18 cellular contexts compared by ENCODE assay signal in genomic region chr13:110812869-110813645, GRCh38.
A peak's percentile ranks its signal among the peaks of the same experiment; 100 is the strongest.
DNase-seq lines count a peak whose midpoint lies in the region; ATAC-seq and TF ChIP-seq lines count a peak whose summit lies in the region.
"Had no signal": no experiment of that assay in that cellular context is flagged by ENCODE, and none has a peak within 500 bp of the region (broad histone marks: within the 10 kb centered on the region; RNA-seq: fewer than 3 reads in every experiment).

No MANE protein-coding gene starts in this region.

- peak overlapping the region; percentile 50 for H3K4me3 Mint-ChIP-seq in activated CD4-positive, alpha-beta T cell treated with anti-CD3 and anti-CD28 coated beads for 36 hours
- no peak overlapping the region for H3K4me3 Mint-ChIP-seq in activated CD4-positive, alpha-beta T cell treated with anti-CD3 and anti-CD28 coated beads, Interleukin-2, amount 10 ng/mL, durations not matched to agents 7 days and 5 days
- H3K4me3 Mint-ChIP-seq: dendritic cell treated with granulocyte-macrophage colony-stimulating factor and Interleukin-4, amounts not matched to agents 40 ng/mL and 50 ng/mL, for 4 days had no signal

- no peaks in the 10 kb centered on the region for H4K20me1 ChIP-seq in smooth muscle cell (ENCODE audit: low read depth)

- H3K4me1 Mint-ChIP-seq in activated CD4-positive, alpha-beta T cell treated with anti-CD3 and anti-CD28 coated beads for 36 hours: peaks cover 14% of the 10 kb centered on the region
- peaks cover 1% of the 10 kb centered on the region for H3K4me1 Mint-ChIP-seq in activated CD4-positive, alpha-beta T cell treated with anti-CD3 and anti-CD28 coated beads, Interleukin-2, amount 10 ng/mL, durations not matched to agents 7 days and 5 days

- CTCF ChIA-PET in activated CD4-positive, alpha-beta T cell treated with anti-CD3 and anti-CD28 coated beads for 36 hours (lab: Charles Lee): no interaction called here
- CTCF ChIA-PET in activated CD4-positive, alpha-beta T cell treated with anti-CD3 and anti-CD28 coated beads, Interleukin-2, amount 10 ng/mL, durations not matched to agents 7 days and 5 days (lab: Charles Lee): interaction anchor here (1.5 kb wide), 1 partner anchor 292 kb away, joined by 3 read pairs; no protein-coding TSS in a partner anchor

- H3K4me3 ChIP-seq in ascending aorta (peak overlapping the region; percentile 46 to 49), smooth muscle cell (no peak overlapping the region)

- no peaks in the 10 kb centered on the region for H3F3A ChIP-seq in smooth muscle cell (ENCODE audit: low read depth)

- ATAC-seq in activated CD4-positive, alpha-beta T cell treated with anti-CD3 and anti-CD28 coated beads for 36 hours: no peak
- ATAC-seq in left lobe of liver (no peak), GM21619 (IDR thresholded peaks at IDR 0.05; ENCODE audit: unreplicated experiment) (no peak), GM19035 (IDR thresholded peaks at IDR 0.05; ENCODE audit: unreplicated experiment) (no peak), HG02884 (IDR thresholded peaks at IDR 0.05; ENCODE audit: unreplicated experiment) (no peak)

- H3K4me1 ChIP-seq in ascending aorta (peaks cover 0 to 6% of the 10 kb centered on the region in 2 donors), smooth muscle cell (ENCODE audit: low read depth) (no peaks in the 10 kb centered on the region)

- H3K27ac ChIP-seq in ascending aorta (no peak overlapping the region), smooth muscle cell (ENCODE audit: low read depth) (no peak overlapping the region)
- H3K27ac ChIP-seq: 22Rv1 had no signal

- no peaks in the 10 kb centered on the region for H3K27me3 ChIP-seq in ascending aorta
- no peaks in the 10 kb centered on the region for H3K27me3 ChIP-seq in smooth muscle cell (ENCODE audit: low read depth)

- no peak overlapping the region for H3K9ac ChIP-seq in smooth muscle cell (ENCODE audit: low read depth)

- intact Hi-C loops in activated CD4-positive, alpha-beta T cell treated with anti-CD3 and anti-CD28 coated beads for 36 hours (cut with DNase I, micrococcal nuclease): no loop called here
- intact Hi-C loops in ascending aorta (cut with DNase I): no loop called here

- no peaks in the 10 kb centered on the region for H3K36me3 ChIP-seq in ascending aorta
- no peaks in the 10 kb centered on the region for H3K36me3 ChIP-seq in smooth muscle cell (ENCODE audit: low read depth)

- WGBS in smooth muscle cell (ENCODE audit: low lambda C conversion rate): 84% methylated on average over 13 of the region's 84 CpGs

- no peak overlapping the region for H3K27ac Mint-ChIP-seq in activated CD4-positive, alpha-beta T cell treated with anti-CD3 and anti-CD28 coated beads for 36 hours
- H3K27ac Mint-ChIP-seq in activated CD4-positive, alpha-beta T cell treated with anti-CD3 and anti-CD28 coated beads, Interleukin-2, amount 10 ng/mL, durations not matched to agents 7 days and 5 days: no peak overlapping the region
- H3K27ac Mint-ChIP-seq: CD4-positive, alpha-beta T cell; dendritic cell treated with granulocyte-macrophage colony-stimulating factor and Interleukin-4, amounts not matched to agents 40 ng/mL and 50 ng/mL, for 4 days; immature natural killer cell had no signal

- H3K27me3 Mint-ChIP-seq in activated CD4-positive, alpha-beta T cell treated with anti-CD3 and anti-CD28 coated beads for 36 hours: peaks cover 37% of the 10 kb centered on the region
- peaks cover 34% of the 10 kb centered on the region for H3K27me3 Mint-ChIP-seq in activated CD4-positive, alpha-beta T cell treated with anti-CD3 and anti-CD28 coated beads, Interleukin-2, amount 10 ng/mL, durations not matched to agents 7 days and 5 days

- H3K4me2 ChIP-seq in smooth muscle cell: peak overlapping the region; percentile 51

- POLR2A ChIA-PET in activated CD4-positive, alpha-beta T cell treated with anti-CD3 and anti-CD28 coated beads for 36 hours (lab: Charles Lee): no interaction called here
- POLR2A ChIA-PET in activated CD4-positive, alpha-beta T cell treated with anti-CD3 and anti-CD28 coated beads, Interleukin-2, amount 10 ng/mL, durations not matched to agents 7 days and 5 days (lab: Charles Lee): no interaction called here

- no peaks in the 10 kb centered on the region for H3K9me3 Mint-ChIP-seq in activated CD4-positive, alpha-beta T cell treated with anti-CD3 and anti-CD28 coated beads for 36 hours (ENCODE audit: low read depth)
- no peaks in the 10 kb centered on the region for H3K9me3 Mint-ChIP-seq in activated CD4-positive, alpha-beta T cell treated with anti-CD3 and anti-CD28 coated beads, Interleukin-2, amount 10 ng/mL, durations not matched to agents 7 days and 5 days
- H3K9me3 Mint-ChIP-seq: activated T-cell treated with anti-CD3 and anti-CD28 coated beads, Interleukin-2, amount 50 U/mL, for 4 hours; CD4-positive, alpha-beta T cell; dendritic cell treated with granulocyte-macrophage colony-stimulating factor and Interleukin-4, amounts not matched to agents 40 ng/mL and 50 ng/mL, for 4 days had no signal

- no peaks in the 10 kb centered on the region for H3K9me3 ChIP-seq in ascending aorta
- H3K9me3 ChIP-seq in smooth muscle cell (replicated peaks; ENCODE audit: low read depth): no peaks in the 10 kb centered on the region

- no peak overlapping the region for H2AFZ ChIP-seq in smooth muscle cell (ENCODE audit: low read depth)

- no peaks in the 10 kb centered on the region for H3K36me3 Mint-ChIP-seq in activated CD4-positive, alpha-beta T cell treated with anti-CD3 and anti-CD28 coated beads for 36 hours (ENCODE audit: low read depth)
- no peaks in the 10 kb centered on the region for H3K36me3 Mint-ChIP-seq in activated CD4-positive, alpha-beta T cell treated with anti-CD3 and anti-CD28 coated beads, Interleukin-2, amount 10 ng/mL, durations not matched to agents 7 days and 5 days (ENCODE audit: low read depth)
- H3K36me3 Mint-ChIP-seq: immature natural killer cell had no signal

- no peak for DNase-seq in activated CD4-positive, alpha-beta T cell treated with anti-CD3 and anti-CD28 coated beads for 36 hours
- no peak for DNase-seq in activated CD4-positive, alpha-beta T cell treated with anti-CD3 and anti-CD28 coated beads, Interleukin-2, amount 10 ng/mL, durations not matched to agents 7 days and 5 days
- DNase-seq in ascending aorta (ENCODE audit: low spot score in 2 of 2): no peak
- DNase-seq in left lobe of liver (ENCODE audit: low spot score): peak; percentile 30
- DNase-seq in smooth muscle cell (lab: John Stamatoyannopoulos, UW; ENCODE audit: unreplicated experiment): no peak
- DNase-seq: activated CD4-positive, CD25-positive, alpha-beta regulatory T cell; activated T-cell treated with anti-CD3 and anti-CD28 coated beads, Interleukin-2, amount 50 U/mL, for 4 hours; amniotic stem cell; CD4-positive, alpha-beta T cell; immature natural killer cell; NCI-H1694 treated with DMSO at 0.1 percent for 48 hours; NCI-H510A; SW 1271 had no signal

- TF ChIP-seq CTCF in ascending aorta (IDR thresholded peaks at IDR 0.05): no peak
- no peak for TF ChIP-seq CTCF in smooth muscle cell (IDR thresholded peaks at IDR 0.05; ENCODE audit: borderline replicate concordance, insufficient read depth, poor library complexity, severe bottlenecking)

- no peaks in the 10 kb centered on the region for H3K79me2 ChIP-seq in smooth muscle cell (ENCODE audit: low read depth)
